ENCODE assay signal across 2 cellular contexts in the genomic region with DNA sequence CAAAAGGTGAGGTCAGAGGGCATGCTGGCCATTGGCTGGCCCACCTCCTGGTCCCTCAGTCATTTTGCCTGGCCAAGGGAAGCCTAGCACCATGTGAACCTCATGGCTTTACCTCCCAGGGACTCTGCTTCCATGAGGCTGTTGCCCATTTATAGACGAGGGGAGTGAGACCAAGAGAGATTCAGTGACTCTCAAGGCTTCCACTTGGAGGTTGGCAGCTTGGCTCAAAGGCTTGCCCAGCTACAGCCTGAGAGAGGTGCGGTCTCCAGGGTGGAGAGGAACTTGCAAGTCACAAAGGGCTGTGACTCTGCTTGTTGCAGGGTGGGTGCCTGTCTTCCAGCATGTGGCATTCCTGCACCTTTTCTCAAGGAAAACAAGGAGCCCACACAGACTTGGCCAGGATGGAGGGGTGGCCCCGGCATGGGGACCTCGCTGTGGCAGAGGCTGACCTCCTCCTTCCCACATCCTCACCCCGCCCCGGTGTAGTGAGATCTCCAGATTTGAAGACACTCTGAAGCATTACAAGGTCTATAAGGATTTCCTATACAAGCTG.
TF ChIP-seq lines count a peak whose summit lies in the region.

No MANE protein-coding gene starts in this region.

TF ChIP-seq in SK-N-SH, 30 proteins besides CTCF, POLR2A, EP300 and RAD21 (continued from another document):
- TF ChIP-seq, protein P1, sequence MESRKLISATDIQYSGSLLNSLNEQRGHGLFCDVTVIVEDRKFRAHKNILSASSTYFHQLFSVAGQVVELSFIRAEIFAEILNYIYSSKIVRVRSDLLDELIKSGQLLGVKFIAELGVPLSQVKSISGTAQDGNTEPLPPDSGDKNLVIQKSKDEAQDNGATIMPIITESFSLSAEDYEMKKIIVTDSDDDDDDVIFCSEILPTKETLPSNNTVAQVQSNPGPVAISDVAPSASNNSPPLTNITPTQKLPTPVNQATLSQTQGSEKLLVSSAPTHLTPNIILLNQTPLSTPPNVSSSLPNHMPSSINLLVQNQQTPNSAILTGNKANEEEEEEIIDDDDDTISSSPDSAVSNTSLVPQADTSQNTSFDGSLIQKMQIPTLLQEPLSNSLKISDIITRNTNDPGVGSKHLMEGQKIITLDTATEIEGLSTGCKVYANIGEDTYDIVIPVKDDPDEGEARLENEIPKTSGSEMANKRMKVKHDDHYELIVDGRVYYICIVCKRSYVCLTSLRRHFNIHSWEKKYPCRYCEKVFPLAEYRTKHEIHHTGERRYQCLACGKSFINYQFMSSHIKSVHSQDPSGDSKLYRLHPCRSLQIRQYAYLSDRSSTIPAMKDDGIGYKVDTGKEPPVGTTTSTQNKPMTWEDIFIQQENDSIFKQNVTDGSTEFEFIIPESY (IDR thresholded peaks at IDR 0.05; ENCODE audit: borderline replicate concordance, low read depth), result no peak
- no peak for TF ChIP-seq YY1 (IDR thresholded peaks at IDR 0.05; ENCODE audit: low read depth)
- no peak for TF ChIP-seq NFIC (IDR thresholded peaks at IDR 0.05; ENCODE audit: borderline replicate concordance)
- TF ChIP-seq, protein P2, sequence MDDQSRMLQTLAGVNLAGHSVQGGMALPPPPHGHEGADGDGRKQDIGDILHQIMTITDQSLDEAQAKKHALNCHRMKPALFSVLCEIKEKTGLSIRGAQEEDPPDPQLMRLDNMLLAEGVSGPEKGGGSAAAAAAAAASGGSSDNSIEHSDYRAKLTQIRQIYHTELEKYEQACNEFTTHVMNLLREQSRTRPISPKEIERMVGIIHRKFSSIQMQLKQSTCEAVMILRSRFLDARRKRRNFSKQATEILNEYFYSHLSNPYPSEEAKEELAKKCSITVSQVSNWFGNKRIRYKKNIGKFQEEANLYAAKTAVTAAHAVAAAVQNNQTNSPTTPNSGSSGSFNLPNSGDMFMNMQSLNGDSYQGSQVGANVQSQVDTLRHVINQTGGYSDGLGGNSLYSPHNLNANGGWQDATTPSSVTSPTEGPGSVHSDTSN (IDR thresholded peaks at IDR 0.05), result no peak
- no peak for TF ChIP-seq RXRA (IDR thresholded peaks at IDR 0.05; ENCODE audit: borderline replicate concordance, low read depth)
- no peak for TF ChIP-seq TCF12 (IDR thresholded peaks at IDR 0.05)
- no peak for TF ChIP-seq EZH2phosphoT487 (IDR thresholded peaks at IDR 0.05; ENCODE audit: borderline replicate concordance, low read depth)
- no peak for TF ChIP-seq MXI1 (IDR thresholded peaks at IDR 0.05; ENCODE audit: low read depth, low read length)
- TF ChIP-seq, protein P3, sequence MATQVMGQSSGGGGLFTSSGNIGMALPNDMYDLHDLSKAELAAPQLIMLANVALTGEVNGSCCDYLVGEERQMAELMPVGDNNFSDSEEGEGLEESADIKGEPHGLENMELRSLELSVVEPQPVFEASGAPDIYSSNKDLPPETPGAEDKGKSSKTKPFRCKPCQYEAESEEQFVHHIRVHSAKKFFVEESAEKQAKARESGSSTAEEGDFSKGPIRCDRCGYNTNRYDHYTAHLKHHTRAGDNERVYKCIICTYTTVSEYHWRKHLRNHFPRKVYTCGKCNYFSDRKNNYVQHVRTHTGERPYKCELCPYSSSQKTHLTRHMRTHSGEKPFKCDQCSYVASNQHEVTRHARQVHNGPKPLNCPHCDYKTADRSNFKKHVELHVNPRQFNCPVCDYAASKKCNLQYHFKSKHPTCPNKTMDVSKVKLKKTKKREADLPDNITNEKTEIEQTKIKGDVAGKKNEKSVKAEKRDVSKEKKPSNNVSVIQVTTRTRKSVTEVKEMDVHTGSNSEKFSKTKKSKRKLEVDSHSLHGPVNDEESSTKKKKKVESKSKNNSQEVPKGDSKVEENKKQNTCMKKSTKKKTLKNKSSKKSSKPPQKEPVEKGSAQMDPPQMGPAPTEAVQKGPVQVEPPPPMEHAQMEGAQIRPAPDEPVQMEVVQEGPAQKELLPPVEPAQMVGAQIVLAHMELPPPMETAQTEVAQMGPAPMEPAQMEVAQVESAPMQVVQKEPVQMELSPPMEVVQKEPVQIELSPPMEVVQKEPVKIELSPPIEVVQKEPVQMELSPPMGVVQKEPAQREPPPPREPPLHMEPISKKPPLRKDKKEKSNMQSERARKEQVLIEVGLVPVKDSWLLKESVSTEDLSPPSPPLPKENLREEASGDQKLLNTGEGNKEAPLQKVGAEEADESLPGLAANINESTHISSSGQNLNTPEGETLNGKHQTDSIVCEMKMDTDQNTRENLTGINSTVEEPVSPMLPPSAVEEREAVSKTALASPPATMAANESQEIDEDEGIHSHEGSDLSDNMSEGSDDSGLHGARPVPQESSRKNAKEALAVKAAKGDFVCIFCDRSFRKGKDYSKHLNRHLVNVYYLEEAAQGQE (IDR thresholded peaks at IDR 0.05; ENCODE audit: low read depth, low read length), result no peak
- TF ChIP-seq RFX5 (IDR thresholded peaks at IDR 0.05; ENCODE audit: low read length), result no peak
TF ChIP-seq in SK-N-SH: peak in this region for 0.

TF ChIP-seq in SK-N-SH treated with all-trans-retinoic acid at 6 μM for 48 hours, 23 proteins besides CTCF, POLR2A, EP300 and RAD21 (continued from another document):
- TF ChIP-seq, protein P4, sequence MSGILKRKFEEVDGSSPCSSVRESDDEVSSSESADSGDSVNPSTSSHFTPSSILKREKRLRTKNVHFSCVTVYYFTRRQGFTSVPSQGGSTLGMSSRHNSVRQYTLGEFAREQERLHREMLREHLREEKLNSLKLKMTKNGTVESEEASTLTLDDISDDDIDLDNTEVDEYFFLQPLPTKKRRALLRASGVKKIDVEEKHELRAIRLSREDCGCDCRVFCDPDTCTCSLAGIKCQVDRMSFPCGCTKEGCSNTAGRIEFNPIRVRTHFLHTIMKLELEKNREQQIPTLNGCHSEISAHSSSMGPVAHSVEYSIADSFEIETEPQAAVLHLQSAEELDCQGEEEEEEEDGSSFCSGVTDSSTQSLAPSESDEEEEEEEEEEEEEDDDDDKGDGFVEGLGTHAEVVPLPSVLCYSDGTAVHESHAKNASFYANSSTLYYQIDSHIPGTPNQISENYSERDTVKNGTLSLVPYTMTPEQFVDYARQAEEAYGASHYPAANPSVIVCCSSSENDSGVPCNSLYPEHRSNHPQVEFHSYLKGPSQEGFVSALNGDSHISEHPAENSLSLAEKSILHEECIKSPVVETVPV (CRISPR knock-in tag; IDR thresholded peaks at IDR 0.05), result no peak
- no peak for TF ChIP-seq ARNTL (CRISPR knock-in tag; IDR thresholded peaks at IDR 0.05; ENCODE audit: borderline replicate concordance, low read depth)
- TF ChIP-seq ESRRG (CRISPR knock-in tag; IDR thresholded peaks at IDR 0.05), result no peak
- TF ChIP-seq GLIS3 (CRISPR knock-in tag; IDR thresholded peaks at IDR 0.05), result no peak
- TF ChIP-seq RARB (CRISPR knock-in tag; IDR thresholded peaks at IDR 0.05), result no peak
- TF ChIP-seq CSDC2 (CRISPR knock-in tag; IDR thresholded peaks at IDR 0.05), result no peak
- TF ChIP-seq, protein P5, sequence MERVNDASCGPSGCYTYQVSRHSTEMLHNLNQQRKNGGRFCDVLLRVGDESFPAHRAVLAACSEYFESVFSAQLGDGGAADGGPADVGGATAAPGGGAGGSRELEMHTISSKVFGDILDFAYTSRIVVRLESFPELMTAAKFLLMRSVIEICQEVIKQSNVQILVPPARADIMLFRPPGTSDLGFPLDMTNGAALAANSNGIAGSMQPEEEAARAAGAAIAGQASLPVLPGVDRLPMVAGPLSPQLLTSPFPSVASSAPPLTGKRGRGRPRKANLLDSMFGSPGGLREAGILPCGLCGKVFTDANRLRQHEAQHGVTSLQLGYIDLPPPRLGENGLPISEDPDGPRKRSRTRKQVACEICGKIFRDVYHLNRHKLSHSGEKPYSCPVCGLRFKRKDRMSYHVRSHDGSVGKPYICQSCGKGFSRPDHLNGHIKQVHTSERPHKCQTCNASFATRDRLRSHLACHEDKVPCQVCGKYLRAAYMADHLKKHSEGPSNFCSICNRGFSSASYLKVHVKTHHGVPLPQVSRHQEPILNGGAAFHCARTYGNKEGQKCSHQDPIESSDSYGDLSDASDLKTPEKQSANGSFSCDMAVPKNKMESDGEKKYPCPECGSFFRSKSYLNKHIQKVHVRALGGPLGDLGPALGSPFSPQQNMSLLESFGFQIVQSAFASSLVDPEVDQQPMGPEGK (CRISPR knock-in tag; IDR thresholded peaks at IDR 0.05; ENCODE audit: borderline replicate concordance), result no peak
- TF ChIP-seq BACH2 (CRISPR knock-in tag; IDR thresholded peaks at IDR 0.05; ENCODE audit: borderline replicate concordance), result no peak
- TF ChIP-seq ZFP30 (CRISPR knock-in tag; IDR thresholded peaks at IDR 0.05), result no peak
